Comparison of ENCODE assay signal across 24 cellular contexts in the genomic region with DNA sequence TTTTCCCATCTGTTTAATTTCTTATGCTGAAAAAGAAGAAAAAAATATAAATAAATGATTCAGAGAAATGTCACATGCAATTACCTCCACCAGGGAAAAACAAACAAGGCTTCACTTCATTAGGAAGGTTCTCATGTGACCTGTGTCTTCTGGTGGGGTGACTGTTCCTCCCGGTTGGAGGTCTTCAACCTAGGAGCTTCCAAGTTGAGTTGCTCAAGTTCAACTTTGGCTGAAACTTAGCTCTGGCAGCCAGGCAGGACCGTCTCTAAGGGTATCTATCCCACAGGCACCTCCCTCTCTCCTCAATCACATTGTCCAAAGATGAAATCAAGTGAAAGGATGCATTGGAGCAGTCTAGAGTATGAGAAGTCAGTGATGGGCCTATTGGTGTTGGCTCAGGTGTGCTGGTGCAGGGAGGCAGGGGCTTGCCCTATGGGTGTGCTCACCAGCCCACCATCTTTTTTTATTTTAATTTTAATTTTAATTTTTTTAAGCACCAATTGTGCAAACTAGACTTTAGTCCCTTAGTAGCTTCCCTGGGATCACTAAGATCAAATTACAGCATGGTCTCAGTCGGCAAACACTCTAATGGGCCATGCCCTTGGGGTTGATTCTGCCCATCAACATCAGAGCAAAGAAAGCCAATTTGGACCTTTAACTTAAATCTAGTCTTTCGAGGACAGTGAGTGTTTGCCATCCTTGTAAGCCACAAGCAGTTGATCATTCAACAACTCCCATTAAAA.
"Had no signal": no experiment of that assay in that cellular context is flagged by ENCODE, and none has a peak within 500 bp of the region (broad histone marks: within the 10 kb centered on the region; RNA-seq: fewer than 3 reads in every experiment).

No MANE protein-coding gene starts in this region.

- H3K9me3 ChIP-seq: ascending aorta, body of pancreas had no signal

- DNase-seq: activated B cell treated with CpG ODN at 0.5 μM for 24 hours; activated CD4-positive, alpha-beta T cell treated with anti-CD3 and anti-CD28 coated beads for 1 hour; activated CD4-positive, alpha-beta T cell treated with anti-CD3 and anti-CD28 coated beads, Interleukin-2, amount 10 ng/mL, durations not matched to agents 24 days and 14 days; activated CD4-positive, alpha-beta T cell treated with anti-CD3 and anti-CD28 coated beads, Interleukin-2, amount 50 U/mL, for 48 hours; activated CD8-positive, alpha-beta memory T cell treated with anti-CD3 and anti-CD28 coated beads, Interleukin-2, amount 10 ng/mL, durations not matched to agents 7 days and 5 days; activated effector memory CD4-positive, alpha-beta T cell treated with Interleukin-2 at 50 U/mL for 16 hours; activated naive CD4-positive, alpha-beta T cell treated with Interleukin-2 at 50 U/mL for 16 hours; activated naive CD8-positive, alpha-beta T cell treated with anti-CD3 and anti-CD28 coated beads, Interleukin-2, amount 50 U/mL, for 24 hours; activated T-cell treated with anti-CD3 and anti-CD28 coated beads, Interleukin-2, amount 50 U/mL, for 24 hours; amniotic stem cell; body of pancreas; NCI-H1092; NCI-H1417; NCI-H1694 treated with DMSO at 0.1 percent for 48 hours; NCI-H2029 treated with DMSO at 0.1 percent for 48 hours; NCI-H2227 treated with DMSO at 0.1 percent for 48 hours; NCI-H526; NCI-H82; T-cell; T-helper 2 cell; T1000 had no signal

- H3K27me3 ChIP-seq: ascending aorta, body of pancreas had no signal

- H3K4me2 ChIP-seq: KMS-11 had no signal

- H3K4me3 ChIP-seq: ascending aorta, body of pancreas had no signal

- H3K36me3 ChIP-seq: ascending aorta had no signal

- H3K27ac ChIP-seq: ascending aorta, body of pancreas, KMS-11 had no signal

- ATAC-seq: activated CD8-positive, alpha-beta memory T cell treated with anti-CD3 and anti-CD28 coated beads, Interleukin-2, amount 10 ng/mL, durations not matched to agents 7 days and 5 days; activated naive CD4-positive, alpha-beta T cell treated with anti-CD3 and anti-CD28 coated beads, Interleukin-2, amount 50 U/mL, for 72 hours; activated naive CD8-positive, alpha-beta T cell treated with anti-CD3 and anti-CD28 coated beads, Interleukin-2, amount 50 U/mL, for 24 hours; body of pancreas; T-cell had no signal

- H3K9ac ChIP-seq: KMS-11 had no signal

- H3K4me1 ChIP-seq: body of pancreas had no signal
